Comparison of ENCODE assay signal across 24 cellular contexts in genomic region chr6:54222217-54222616, GRCh38.
"Had no signal": no experiment of that assay in that cellular context is flagged by ENCODE, and none has a peak within 500 bp of the region (broad histone marks: within the 10 kb centered on the region; RNA-seq: fewer than 3 reads in every experiment).

No MANE protein-coding gene starts in this region.

- H3K9me3 ChIP-seq: colonic mucosa, esophagus squamous epithelium, gastrocnemius medialis had no signal

- H3K27me3 ChIP-seq: colonic mucosa, dorsolateral prefrontal cortex, esophagus muscularis mucosa, esophagus squamous epithelium, foreskin keratinocyte, gastrocnemius medialis, gastroesophageal sphincter, heart left ventricle, heart right ventricle had no signal

- ATAC-seq: effector memory CD8-positive, alpha-beta T cell; esophagus mucosa; gastrocnemius medialis; gastroesophageal sphincter; heart left ventricle; heart right ventricle had no signal

- DNase-seq: colonic mucosa; cortex of kidney; dermis blood vessel endothelial cell; dorsolateral prefrontal cortex; effector CD4-positive, alpha-beta T cell; effector CD8-positive, alpha-beta T cell; effector memory CD4-positive, alpha-beta T cell; effector memory CD8-positive, alpha-beta T cell; endodermal cell; erythroblast; esophagus squamous epithelium; foreskin fibroblast; foreskin melanocyte; gastrocnemius medialis; glutamatergic neuron; head of caudate nucleus; heart left ventricle; heart right ventricle had no signal

- H3K4me1 ChIP-seq: colonic mucosa, esophagus muscularis mucosa, esophagus squamous epithelium, foreskin keratinocyte, gastrocnemius medialis, gastroesophageal sphincter, heart left ventricle, heart right ventricle had no signal

- H3K4me3 ChIP-seq: colonic mucosa, coronary artery, dorsolateral prefrontal cortex, esophagus muscularis mucosa, esophagus squamous epithelium, gastrocnemius medialis, gastroesophageal sphincter, heart left ventricle, heart right ventricle had no signal

- H3K36me3 ChIP-seq: colonic mucosa, esophagus muscularis mucosa, esophagus squamous epithelium, gastrocnemius medialis, gastroesophageal sphincter, heart left ventricle, heart right ventricle had no signal

- H3K27ac ChIP-seq: colonic mucosa, coronary artery, dorsolateral prefrontal cortex, epithelial cell of prostate, esophagus muscularis mucosa, esophagus squamous epithelium, foreskin keratinocyte, gastrocnemius medialis, gastroesophageal sphincter, heart left ventricle, heart right ventricle had no signal
